In the genomic region with DNA sequence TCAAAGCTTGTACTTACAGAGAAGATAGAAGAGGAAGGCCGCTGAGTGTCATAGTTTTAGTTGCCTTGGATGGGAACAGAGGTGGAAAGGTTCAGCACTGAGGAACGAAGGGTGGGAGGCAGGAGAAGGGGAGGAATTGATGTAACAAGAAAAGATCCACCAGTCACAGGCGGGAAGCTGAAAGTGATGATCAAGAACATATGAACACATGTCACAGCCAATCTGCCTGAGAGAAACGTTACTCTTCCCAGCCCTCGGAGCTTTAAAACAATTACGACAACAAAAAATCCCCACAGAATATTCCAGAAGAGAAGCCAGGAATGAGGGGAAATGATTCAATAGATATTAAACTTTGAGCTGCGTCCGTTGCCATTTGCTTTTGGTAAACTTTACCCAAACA, we compare ENCODE assay signal across 23 cellular contexts.
"Had no signal": no experiment of that assay in that cellular context is flagged by ENCODE, and none has a peak within 500 bp of the region (broad histone marks: within the 10 kb centered on the region; RNA-seq: fewer than 3 reads in every experiment).

No MANE protein-coding gene starts in this region.

- H3K4me1 Mint-ChIP-seq: activated naive CD8-positive, alpha-beta T cell treated with anti-CD3 and anti-CD28 coated beads, Interleukin-2, amount 10 ng/mL, durations not matched to agents 7 days and 5 days; immature natural killer cell had no signal

- H3K4me3 Mint-ChIP-seq: activated naive CD4-positive, alpha-beta T cell treated with anti-CD3 and anti-CD28 coated beads for 36 hours; activated naive CD8-positive, alpha-beta T cell treated with anti-CD3 and anti-CD28 coated beads, Interleukin-2, amount 10 ng/mL, durations not matched to agents 7 days and 5 days; activated T-cell treated with anti-CD3 and anti-CD28 coated beads, Interleukin-2, amount 50 U/mL, for 72 hours; immature natural killer cell; naive thymus-derived CD4-positive, alpha-beta T cell had no signal

- H3K27ac Mint-ChIP-seq: activated naive CD4-positive, alpha-beta T cell treated with anti-CD3 and anti-CD28 coated beads for 36 hours; activated naive CD8-positive, alpha-beta T cell treated with anti-CD3 and anti-CD28 coated beads, Interleukin-2, amount 10 ng/mL, durations not matched to agents 7 days and 5 days; activated T-cell treated with anti-CD3 and anti-CD28 coated beads, Interleukin-2, amount 50 U/mL, for 72 hours; immature natural killer cell had no signal

- H3K9me3 Mint-ChIP-seq: activated naive CD4-positive, alpha-beta T cell treated with anti-CD3 and anti-CD28 coated beads for 36 hours; activated naive CD8-positive, alpha-beta T cell treated with anti-CD3 and anti-CD28 coated beads, Interleukin-2, amount 10 ng/mL, durations not matched to agents 7 days and 5 days; activated T-cell treated with anti-CD3 and anti-CD28 coated beads, Interleukin-2, amount 50 U/mL, for 72 hours; immature natural killer cell; naive thymus-derived CD4-positive, alpha-beta T cell had no signal

- DNase-seq: activated CD4-positive, alpha-beta T cell treated with anti-CD3 and anti-CD28 coated beads for 1 hour; activated CD8-positive, alpha-beta memory T cell treated with anti-CD3 and anti-CD28 coated beads, Interleukin-2, amount 50 U/mL, for 4 hours; activated effector memory CD4-positive, alpha-beta T cell treated with Interleukin-2 at 50 U/mL for 16 hours; activated naive CD4-positive, alpha-beta T cell treated with anti-CD3 and anti-CD28 coated beads for 36 hours; activated naive CD8-positive, alpha-beta T cell treated with anti-CD3 and anti-CD28 coated beads, Interleukin-2, amount 10 ng/mL, durations not matched to agents 7 days and 5 days; activated T-cell treated with anti-CD3 and anti-CD28 coated beads, Interleukin-2, amount 50 U/mL, for 72 hours; amygdala; effector memory CD4-positive, alpha-beta T cell; foreskin keratinocyte; immature natural killer cell; kidney glomerular epithelial cell; left lung; naive thymus-derived CD4-positive, alpha-beta T cell; pancreas; psoas muscle; right cardiac atrium; stimulated activated CD4-positive, alpha-beta T cell treated with anti-CD3 and anti-CD28 coated beads, Interleukin-4, amount 100 ng/mL, for 24 hours; stimulated activated naive CD4-positive, alpha-beta T cell treated with Interleukin-2 at 50 U/mL for 16 hours; T-helper 9 cell; upper lobe of left lung had no signal

- ATAC-seq: activated T-cell treated with anti-CD3 and anti-CD28 coated beads, Interleukin-2, amount 50 U/mL, for 72 hours; foreskin keratinocyte; left lung; naive thymus-derived CD4-positive, alpha-beta T cell; pancreas; psoas muscle; right cardiac atrium had no signal

- H3K27me3 ChIP-seq: foreskin keratinocyte, hepatocyte, left lung, neutrophil, pancreas, upper lobe of left lung had no signal

- H3K27me3 Mint-ChIP-seq: activated naive CD8-positive, alpha-beta T cell treated with anti-CD3 and anti-CD28 coated beads, Interleukin-2, amount 10 ng/mL, durations not matched to agents 7 days and 5 days had no signal

- H2AFZ ChIP-seq: hepatocyte had no signal

- H3K4me3 ChIP-seq: hepatocyte, left lung, lung, pancreas, psoas muscle, upper lobe of left lung had no signal

- H3K9me3 ChIP-seq: left lung, neutrophil, pancreas, psoas muscle, upper lobe of left lung had no signal

- H3K36me3 Mint-ChIP-seq: activated naive CD8-positive, alpha-beta T cell treated with anti-CD3 and anti-CD28 coated beads, Interleukin-2, amount 10 ng/mL, durations not matched to agents 7 days and 5 days; immature natural killer cell; naive thymus-derived CD4-positive, alpha-beta T cell had no signal

- H3K36me3 ChIP-seq: left lung, neutrophil, pancreas, upper lobe of left lung had no signal

- H3K4me1 ChIP-seq: foreskin keratinocyte, left lung, pancreas, psoas muscle, upper lobe of left lung had no signal
